In genomic region chr6:75171581-75172360, GRCh38 we compare ENCODE assay signal across 31 cellular contexts. TPM values are rescaled to one million over a fixed set of nuclear protein-coding genes. Genes with fewer than 3 reads are reported as not detected.
DNase-seq lines count a peak whose midpoint lies in the region; ATAC-seq and TF ChIP-seq lines count a peak whose summit lies in the region.
"Had no signal": no experiment of that assay in that cellular context is flagged by ENCODE, and none has a peak within 500 bp of the region (broad histone marks: within the 10 kb centered on the region; RNA-seq: fewer than 3 reads in every experiment).

No MANE protein-coding gene starts in this region.

- H3K9ac ChIP-seq in rectal smooth muscle tissue (ENCODE audit: low read length), result no peak overlapping the region
- H3K9ac ChIP-seq: BLaER1 treated with 17β-estradiol and CSF1 and Interleukin-3, amounts not matched to agents 10 nM and 100 nM; KMS-11 had no signal

- H3K27ac ChIP-seq in rectal smooth muscle tissue (ENCODE audit: low read depth, low read length), result peak overlapping the region; percentile 30
- H3K27ac ChIP-seq in aorta (ENCODE audit: low read depth in 1 of 2, low read length in 2 of 2), result no peak overlapping the region
- H3K27ac ChIP-seq: A549; BLaER1 treated with 17β-estradiol and CSF1 and Interleukin-3, amounts not matched to agents 10 nM and 100 nM; cardiac muscle cell; KMS-11; left lung; stomach had no signal

- H3K27me3 ChIP-seq in rectal smooth muscle tissue (ENCODE audit: control insufficient read depth, insufficient read depth, low read length) (no peaks in the 10 kb centered on the region), aorta (ENCODE audit: control insufficient read depth in 1 of 2, insufficient read depth in 2 of 2, low read length in 1 of 2) (no peaks in the 10 kb centered on the region)
- H3K27me3 ChIP-seq: ascending aorta; BLaER1 treated with 17β-estradiol and CSF1 and Interleukin-3, amounts not matched to agents 10 nM and 100 nM; cardiac muscle cell; left lung; stomach had no signal

- H3K9me3 ChIP-seq in aorta (ENCODE audit: control insufficient read depth, low read length), result no peaks in the 10 kb centered on the region
- H3K9me3 ChIP-seq: A549; ascending aorta; BLaER1 treated with 17β-estradiol and CSF1 and Interleukin-3, amounts not matched to agents 10 nM and 100 nM; HAP-1; left lung; stomach had no signal

- no peak for TF ChIP-seq CTCF in chondrocyte (IDR thresholded peaks at IDR 0.05)
- TF ChIP-seq CTCF in fibroblast of the aortic adventitia (IDR thresholded peaks at IDR 0.05; ENCODE audit: insufficient read depth, low read length), result no peak

- 35 to 45% methylated on average over 5 of the region's 5 CpGs for WGBS in aorta, 2 donors

- peaks cover 57% of the 10 kb centered on the region for H3K36me3 Mint-ChIP-seq in chondrocyte (ENCODE audit: low read depth)
- H3K36me3 Mint-ChIP-seq: activated naive CD4-positive, alpha-beta T cell treated with anti-CD3 and anti-CD28 coated beads, Interleukin-2, amount 50 U/mL, for 72 hours; type B pancreatic cell had no signal

- DNase-seq in AG20443 (ENCODE audit: low spot score), result peak; percentile 10
- no peak for DNase-seq in chondrocyte (ENCODE audit: low spot score)
- DNase-seq in fibroblast of the aortic adventitia (ENCODE audit: low read depth), result peak; percentile 27
- no peak for DNase-seq in NCI-H187 (lab: John Stamatoyannopoulos, UW)
- DNase-seq in AG08396 (ENCODE audit: low spot score), result no peak
- DNase-seq in aorta, result no peak
- DNase-seq: activated CD4-positive, alpha-beta T cell treated with anti-CD3 and anti-CD28 coated beads, Interleukin-2, amount 50 U/mL, for 4 hours; COR-L47; DMS53; GDM1; hypothalamus; left lung; NCI-H1436 treated with DMSO at 0.1 percent for 48 hours; occipital lobe; RPMI8226; stimulated activated CD4-positive, alpha-beta T cell treated with anti-CD3 and anti-CD28 coated beads, Interleukin-1b, Interleukin-23, amount 100 ng/mL, for 48 hours; stimulated activated CD8-positive, alpha-beta memory T cell treated with anti-CD3 and anti-CD28 coated beads, Interleukin-4, amount 100 ng/mL, for 48 hours; stomach had no signal

- no peaks in the 10 kb centered on the region for H3K9me3 Mint-ChIP-seq in chondrocyte (ENCODE audit: low read depth)
- H3K9me3 Mint-ChIP-seq: activated naive CD4-positive, alpha-beta T cell treated with anti-CD3 and anti-CD28 coated beads, Interleukin-2, amount 50 U/mL, for 72 hours; dendritic cell treated with granulocyte-macrophage colony-stimulating factor and Interleukin-4, amounts not matched to agents 40 ng/mL and 50 ng/mL, for 4 days; type B pancreatic cell had no signal

- no peak overlapping the region for H3K4me3 ChIP-seq in fibroblast of the aortic adventitia (ENCODE audit: low read depth, low read length)
- H3K4me3 ChIP-seq in rectal smooth muscle tissue (ENCODE audit: low read length), result no peak overlapping the region
- no peak overlapping the region for H3K4me3 ChIP-seq in aorta (ENCODE audit: low read length in 2 of 2)
- H3K4me3 ChIP-seq: A549; ascending aorta; BLaER1 treated with 17β-estradiol and CSF1 and Interleukin-3, amounts not matched to agents 10 nM and 100 nM; cardiac muscle cell; HAP-1; left lung; smooth muscle cell; stomach had no signal

- ATAC-seq in GM18519 (IDR thresholded peaks at IDR 0.05; ENCODE audit: low FRiP score, unreplicated experiment), result no peak
- ATAC-seq in aorta (ENCODE audit: low FRiP score), result no peak
- ATAC-seq: A549; activated naive CD4-positive, alpha-beta T cell treated with anti-CD3 and anti-CD28 coated beads, Interleukin-2, amount 50 U/mL, for 72 hours; left lung had no signal

- H3K27me3 Mint-ChIP-seq in chondrocyte (ENCODE audit: low read depth), result no peaks in the 10 kb centered on the region
- H3K27me3 Mint-ChIP-seq: type B pancreatic cell had no signal

- intact Hi-C loops in aorta (cut with DNase I), result no loop called here

- H3K4me3 Mint-ChIP-seq in chondrocyte (ENCODE audit: unreplicated experiment), result no peak overlapping the region
- H3K4me3 Mint-ChIP-seq: dendritic cell treated with granulocyte-macrophage colony-stimulating factor and Interleukin-4, amounts not matched to agents 40 ng/mL and 50 ng/mL, for 4 days; type B pancreatic cell had no signal

- H3K36me3 ChIP-seq in rectal smooth muscle tissue (ENCODE audit: control insufficient read depth, insufficient read depth, low read length) (no peaks in the 10 kb centered on the region), aorta (ENCODE audit: control insufficient read depth in 1 of 2, insufficient read depth in 2 of 2, low read length in 1 of 2) (peaks cover 0 to 2% of the 10 kb centered on the region in 2 donors)
- H3K36me3 ChIP-seq: BLaER1 treated with 17β-estradiol and CSF1 and Interleukin-3, amounts not matched to agents 10 nM and 100 nM; cardiac muscle cell; HAP-1; left lung had no signal

- H3K27ac Mint-ChIP-seq in chondrocyte (ENCODE audit: unreplicated experiment), result peak overlapping the region; percentile 76
- H3K27ac Mint-ChIP-seq: activated naive CD4-positive, alpha-beta T cell treated with anti-CD3 and anti-CD28 coated beads, Interleukin-2, amount 50 U/mL, for 72 hours; dendritic cell treated with granulocyte-macrophage colony-stimulating factor and Interleukin-4, amounts not matched to agents 40 ng/mL and 50 ng/mL, for 4 days; type B pancreatic cell had no signal

- peaks cover 79% of the 10 kb centered on the region for H3K4me1 Mint-ChIP-seq in chondrocyte (ENCODE audit: low read depth)

- peaks cover 20% of the 10 kb centered on the region for H3K4me1 ChIP-seq in rectal smooth muscle tissue (ENCODE audit: control insufficient read depth, insufficient read depth, low read length)
- H3K4me1 ChIP-seq in aorta (ENCODE audit: control insufficient read depth in 1 of 2, insufficient read depth in 2 of 2, low read length in 2 of 2), result no peaks in the 10 kb centered on the region
- H3K4me1 ChIP-seq: A549; BLaER1 treated with 17β-estradiol and CSF1 and Interleukin-3, amounts not matched to agents 10 nM and 100 nM; HAP-1; left lung had no signal

RNA-seq across cellular contexts. Expression of gene COL12A1, which starts 34.1 kb away (rescaled TPM):
- 1,995 to 2,753 TPM (median 2,073 TPM) in 3 replicates for total RNA-seq in chondrocyte
- total RNA-seq in fibroblast of the aortic adventitia (ENCODE audit: low replicate concordance), result 139 and 342 TPM in 2 replicates
- 100 to 1,000 TPM; 150 to 214 TPM for total RNA-seq in aorta
- polyA plus RNA-seq in aorta, result 10 to 100 TPM; 11.8 to 43.5 TPM
- total RNA-seq: T-helper 1 cell treated with Interleukin-12 subunit alpha and Interleukin-12 subunit beta and Interleukin-4 antibody, amounts not matched to agents 30 ng/mL and 1 ng/mL, for 36 hours had no signal

Comparison
In these comparisons a context has a peak if more than half of its experiments do, and no peak if none do; other contexts are left out.
1. DNase-seq: peak in AG20443 (single experiment) and fibroblast of the aortic adventitia (single experiment); none in chondrocyte (single experiment), NCI-H187 (0 of 2), AG08396 (single experiment) and aorta (0 of 2).